In the genomic region with DNA sequence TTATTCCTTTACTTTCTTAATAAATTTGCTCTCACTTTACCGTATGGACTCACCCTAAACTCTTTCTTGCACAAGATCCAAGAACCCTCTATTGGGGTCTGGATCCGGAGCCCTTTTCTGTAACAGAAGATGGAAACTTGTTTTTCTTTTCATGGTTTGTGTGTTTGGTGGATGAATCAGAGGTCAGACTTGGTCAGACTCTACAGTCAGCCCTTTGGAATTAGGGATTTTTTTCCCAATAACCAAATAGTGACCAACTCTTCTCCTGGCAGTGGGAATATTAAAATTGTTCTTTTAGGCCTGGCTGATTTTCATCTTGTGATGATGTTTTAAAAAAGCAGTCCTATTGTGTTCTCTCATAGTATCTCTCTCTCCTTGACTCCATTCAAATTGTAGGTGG, we compare ENCODE assay signal across 1 cellular context.
TF ChIP-seq lines count a peak whose summit lies in the region.

No MANE protein-coding gene starts in this region.

TF ChIP-seq in SK-N-SH, 30 proteins besides CTCF, POLR2A, EP300 and RAD21 (continued from another document):
- TF ChIP-seq TCF12 (IDR thresholded peaks at IDR 0.05) (peak; percentile 83), YY1 (IDR thresholded peaks at IDR 0.05; ENCODE audit: low read depth) (0 out of 2 replicates have a peak, but pooled peaks have one; percentile 4), TAF1 (IDR thresholded peaks at IDR 0.05; ENCODE audit: borderline replicate concordance, low read depth, low read length) (no peak), FOXJ3 (CRISPR knock-in tag; IDR thresholded peaks at IDR 0.05) (no peak), SIN3A (IDR thresholded peaks at IDR 0.05; ENCODE audit: borderline replicate concordance, low read depth, low read length) (no peak), NFIC (IDR thresholded peaks at IDR 0.05; ENCODE audit: borderline replicate concordance) (peak; percentile 65), MEF2A (IDR thresholded peaks at IDR 0.05; ENCODE audit: borderline replicate concordance, low read depth) (0 out of 2 replicates have a peak, but pooled peaks have one; percentile 23), JUND (IDR thresholded peaks at IDR 0.05) (peak; percentile 95), GABPA (IDR thresholded peaks at IDR 0.05; ENCODE audit: low read depth) (no peak), POLR2AphosphoS5 (IDR thresholded peaks at IDR 0.05; ENCODE audit: low read depth, low read length) (peak; percentile 64; the same call in 1 of the 2 replicates), SMC3 (IDR thresholded peaks at IDR 0.05; ENCODE audit: low read depth, low read length) (no peak), FOXM1 (IDR thresholded peaks at IDR 0.05; ENCODE audit: low read depth) (0 out of 2 replicates have a peak, but pooled peaks have one; percentile 50), EZH2phosphoT487 (IDR thresholded peaks at IDR 0.05; ENCODE audit: borderline replicate concordance, low read depth) (no peak)
- TF ChIP-seq, protein P1, sequence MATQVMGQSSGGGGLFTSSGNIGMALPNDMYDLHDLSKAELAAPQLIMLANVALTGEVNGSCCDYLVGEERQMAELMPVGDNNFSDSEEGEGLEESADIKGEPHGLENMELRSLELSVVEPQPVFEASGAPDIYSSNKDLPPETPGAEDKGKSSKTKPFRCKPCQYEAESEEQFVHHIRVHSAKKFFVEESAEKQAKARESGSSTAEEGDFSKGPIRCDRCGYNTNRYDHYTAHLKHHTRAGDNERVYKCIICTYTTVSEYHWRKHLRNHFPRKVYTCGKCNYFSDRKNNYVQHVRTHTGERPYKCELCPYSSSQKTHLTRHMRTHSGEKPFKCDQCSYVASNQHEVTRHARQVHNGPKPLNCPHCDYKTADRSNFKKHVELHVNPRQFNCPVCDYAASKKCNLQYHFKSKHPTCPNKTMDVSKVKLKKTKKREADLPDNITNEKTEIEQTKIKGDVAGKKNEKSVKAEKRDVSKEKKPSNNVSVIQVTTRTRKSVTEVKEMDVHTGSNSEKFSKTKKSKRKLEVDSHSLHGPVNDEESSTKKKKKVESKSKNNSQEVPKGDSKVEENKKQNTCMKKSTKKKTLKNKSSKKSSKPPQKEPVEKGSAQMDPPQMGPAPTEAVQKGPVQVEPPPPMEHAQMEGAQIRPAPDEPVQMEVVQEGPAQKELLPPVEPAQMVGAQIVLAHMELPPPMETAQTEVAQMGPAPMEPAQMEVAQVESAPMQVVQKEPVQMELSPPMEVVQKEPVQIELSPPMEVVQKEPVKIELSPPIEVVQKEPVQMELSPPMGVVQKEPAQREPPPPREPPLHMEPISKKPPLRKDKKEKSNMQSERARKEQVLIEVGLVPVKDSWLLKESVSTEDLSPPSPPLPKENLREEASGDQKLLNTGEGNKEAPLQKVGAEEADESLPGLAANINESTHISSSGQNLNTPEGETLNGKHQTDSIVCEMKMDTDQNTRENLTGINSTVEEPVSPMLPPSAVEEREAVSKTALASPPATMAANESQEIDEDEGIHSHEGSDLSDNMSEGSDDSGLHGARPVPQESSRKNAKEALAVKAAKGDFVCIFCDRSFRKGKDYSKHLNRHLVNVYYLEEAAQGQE (IDR thresholded peaks at IDR 0.05; ENCODE audit: low read depth, low read length): no peak
- TF ChIP-seq, protein P2, sequence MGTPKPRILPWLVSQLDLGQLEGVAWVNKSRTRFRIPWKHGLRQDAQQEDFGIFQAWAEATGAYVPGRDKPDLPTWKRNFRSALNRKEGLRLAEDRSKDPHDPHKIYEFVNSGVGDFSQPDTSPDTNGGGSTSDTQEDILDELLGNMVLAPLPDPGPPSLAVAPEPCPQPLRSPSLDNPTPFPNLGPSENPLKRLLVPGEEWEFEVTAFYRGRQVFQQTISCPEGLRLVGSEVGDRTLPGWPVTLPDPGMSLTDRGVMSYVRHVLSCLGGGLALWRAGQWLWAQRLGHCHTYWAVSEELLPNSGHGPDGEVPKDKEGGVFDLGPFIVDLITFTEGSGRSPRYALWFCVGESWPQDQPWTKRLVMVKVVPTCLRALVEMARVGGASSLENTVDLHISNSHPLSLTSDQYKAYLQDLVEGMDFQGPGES (IDR thresholded peaks at IDR 0.05; ENCODE audit: low read depth, low read length): no peak
